12 cellular contexts compared by ENCODE assay signal in genomic region chr17:77366206-77366557, GRCh38.
DNase-seq lines count a peak whose midpoint lies in the region; ATAC-seq and TF ChIP-seq lines count a peak whose summit lies in the region.
"Had no signal": no experiment of that assay in that cellular context is flagged by ENCODE, and none has a peak within 500 bp of the region (broad histone marks: within the 10 kb centered on the region; RNA-seq: fewer than 3 reads in every experiment).

No MANE protein-coding gene starts in this region.

- H3K36me3 Mint-ChIP-seq in activated T-cell treated with anti-CD3 and anti-CD28 coated beads, Interleukin-2, amount 50 U/mL, for 72 hours (ENCODE audit: insufficient read depth in 2 of 2) = no peaks in the 10 kb centered on the region
- no peaks in the 10 kb centered on the region for H3K36me3 Mint-ChIP-seq in CD4-positive, alpha-beta T cell (ENCODE audit: low read depth)

- H3K9me3 ChIP-seq in PC-3 (ENCODE audit: low read length) (no peaks in the 10 kb centered on the region), fibroblast of lung (ENCODE audit: control insufficient read depth, insufficient read depth, low read depth, low read length) (no peaks in the 10 kb centered on the region), stomach (no peaks in the 10 kb centered on the region)
- no peaks in the 10 kb centered on the region for H3K9me3 ChIP-seq in CD4-positive, alpha-beta T cell (ENCODE audit: control insufficient read depth, low read length)

- H3K27me3 Mint-ChIP-seq in activated T-cell treated with anti-CD3 and anti-CD28 coated beads, Interleukin-2, amount 50 U/mL, for 72 hours (ENCODE audit: low read depth) = peaks cover 6% of the 10 kb centered on the region
- no peaks in the 10 kb centered on the region for H3K27me3 Mint-ChIP-seq in CD4-positive, alpha-beta T cell

- BruUV-seq in PC-3 (replicated peaks; lab: Mats Ljungman, UMichigan) = no TSS peak

- 29 to 40% (median 33%) methylated on average over 5 of the region's 5 CpGs for WGBS in stomach, 5 donors

- peaks cover 39% of the 10 kb centered on the region for H3K4me1 ChIP-seq in PC-3 (ENCODE audit: insufficient read depth, low read length)
- H3K4me1 ChIP-seq in fibroblast of lung (ENCODE audit: control insufficient read depth, extremely low read depth, insufficient read depth, low read length) = peaks cover 33% of the 10 kb centered on the region
- H3K4me1 ChIP-seq in stomach = peaks cover 54 to 74% (median 63%) of the 10 kb centered on the region in 4 donors

- H3K79me2 ChIP-seq in PC-3 (ENCODE audit: low read length) = peaks cover 93% of the 10 kb centered on the region
- peaks cover 73% of the 10 kb centered on the region for H3K79me2 ChIP-seq in fibroblast of lung (ENCODE audit: control insufficient read depth, insufficient read depth, low read length)

- no peak overlapping the region for H3K4me3 Mint-ChIP-seq in activated T-cell treated with anti-CD3 and anti-CD28 coated beads, Interleukin-2, amount 50 U/mL, for 72 hours
- no peak overlapping the region for H3K4me3 Mint-ChIP-seq in CD4-positive, alpha-beta T cell
- H3K4me3 Mint-ChIP-seq: neural crest cell; T-helper 1 cell treated with Interleukin-12 subunit alpha and Interleukin-12 subunit beta and Interleukin-4 antibody, amounts not matched to agents 30 μg/mL and 1 μg/mL, for 36 hours had no signal

- H3K27ac ChIP-seq in PC-3 (ENCODE audit: low read length) = peak overlapping the region; percentile 58
- H3K27ac ChIP-seq in fibroblast of lung (ENCODE audit: insufficient read depth, low read length) = peak overlapping the region; percentile 77
- H3K27ac ChIP-seq in stomach = peak overlapping the region; percentile 32 to 84 (median 81)
- no peak overlapping the region for H3K27ac ChIP-seq in CD4-positive, alpha-beta T cell (ENCODE audit: low read depth, low read length)

- H2AFZ ChIP-seq in PC-3 (ENCODE audit: low read length) = no peak overlapping the region
- no peak overlapping the region for H2AFZ ChIP-seq in fibroblast of lung (ENCODE audit: low read length)

- no peaks in the 10 kb centered on the region for H3K9me2 ChIP-seq in PC-3 (replicated peaks; ENCODE audit: low read length)

- peaks cover 29% of the 10 kb centered on the region for H4K20me1 ChIP-seq in PC-3 (ENCODE audit: low read length)
- no peaks in the 10 kb centered on the region for H4K20me1 ChIP-seq in fibroblast of lung (ENCODE audit: control insufficient read depth, extremely low read depth, insufficient read depth, low read length)

- H3K9me3 Mint-ChIP-seq in activated T-cell treated with anti-CD3 and anti-CD28 coated beads, Interleukin-2, amount 50 U/mL, for 72 hours = no peaks in the 10 kb centered on the region
- H3K9me3 Mint-ChIP-seq in CD4-positive, alpha-beta T cell = no peaks in the 10 kb centered on the region
- H3K9me3 Mint-ChIP-seq: activated T-helper 2 cell treated with anti-CD3 and anti-CD28 coated beads, Interferon-gamma antibody, Interleukin-2, Interleukin-4, amounts not matched to agents 10 μg/mL and 5 μg/mL and 100 μg/mL, durations not matched to agents 14 hours and 24 hours and 36 hours; IgD-negative memory B cell; neural crest cell; T-helper 1 cell treated with Interleukin-12 subunit alpha and Interleukin-12 subunit beta and Interleukin-4 antibody, amounts not matched to agents 30 μg/mL and 1 μg/mL, for 36 hours had no signal

- no peak for TF ChIP-seq CTCF in PC-3 (conservative IDR thresholded peaks at IDR 0.05; ENCODE audit: low read depth, low read length)
- no peak for TF ChIP-seq CTCF in fibroblast of lung (conservative IDR thresholded peaks at IDR 0.05 in 1 of 2, IDR thresholded peaks at IDR 0.05 in 1 of 2; ENCODE audit: low read depth in 1 of 2, low read length in 2 of 2)
- TF ChIP-seq CTCF in stomach (IDR thresholded peaks at IDR 0.05) = no peak
- TF ChIP-seq CTCF in CD4-positive, alpha-beta T cell (IDR thresholded peaks at IDR 0.05) = no peak

- no peak for TF ChIP-seq EP300 in stomach (IDR thresholded peaks at IDR 0.05)

- DNase-seq in H7 (peak; percentile 37), PC-3 (no peak), fibroblast of lung (ENCODE audit: low read depth in 2 of 2) (no peak), stomach (no peak)
- DNase-seq in activated T-cell treated with anti-CD3 and anti-CD28 coated beads, Interleukin-2, amount 50 U/mL, for 72 hours = no peak
- DNase-seq in CD4-positive, alpha-beta T cell = no peak
- no peak for DNase-seq in stimulated activated CD4-positive, alpha-beta T cell treated with anti-CD3 and anti-CD28 coated beads, Interleukin-4, amount 100 ng/mL, for 4 hours

- ATAC-seq in PC-3 = no peak
- no peak for ATAC-seq in activated T-cell treated with anti-CD3 and anti-CD28 coated beads, Interleukin-2, amount 50 U/mL, for 72 hours (replicated peaks in 1 of 2)
- no peak for ATAC-seq in HG02798 (IDR thresholded peaks at IDR 0.05; ENCODE audit: poor library complexity, unreplicated experiment)
- no peak for ATAC-seq in CD4-positive, alpha-beta T cell (ENCODE audit: poor library complexity)

- H3K36me3 ChIP-seq in H7 (replicated peaks; ENCODE audit: control insufficient read depth, insufficient read depth, low read length) (no peaks in the 10 kb centered on the region), PC-3 (ENCODE audit: low read depth, low read length) (peaks cover 6% of the 10 kb centered on the region; the same call in 1 of the 2 replicates), fibroblast of lung (ENCODE audit: control insufficient read depth, insufficient read depth, low read length) (no peaks in the 10 kb centered on the region), stomach (no peaks in the 10 kb centered on the region)

- no peak overlapping the region for H3K4me3 ChIP-seq in H7 (ENCODE audit: insufficient read depth, low read depth, low read length)
- H3K4me3 ChIP-seq in PC-3 (ENCODE audit: low read length) = no peak overlapping the region
- peak overlapping the region in 1 of 4 experiments; percentile 2 for H3K4me3 ChIP-seq in fibroblast of lung (replicated peaks in 1 of 4; ENCODE audit: control extremely low read depth in 1 of 4, insufficient read depth in 1 of 4, low read depth in 3 of 4, low read length in 4 of 4)
- H3K4me3 ChIP-seq in stomach = peak overlapping the region in 1 of 4 donors; percentile 0

- POLR2A ChIA-PET in PC-3 (lab: Charles Lee; ENCODE audit: unreplicated experiment) = interaction anchor here (0.6 kb wide), 1 partner anchor 43 kb away, joined by 3 read pairs; no protein-coding TSS in a partner anchor
- POLR2A ChIA-PET in CD4-positive, alpha-beta T cell (lab: Charles Lee) = interaction anchor here (1.1 kb wide), 1 partner anchor 24 kb away, joined by 3 read pairs; no protein-coding TSS in a partner anchor

- no peak overlapping the region for H3K27ac Mint-ChIP-seq in activated T-cell treated with anti-CD3 and anti-CD28 coated beads, Interleukin-2, amount 50 U/mL, for 72 hours
- no peak overlapping the region for H3K27ac Mint-ChIP-seq in CD4-positive, alpha-beta T cell
- H3K27ac Mint-ChIP-seq: activated T-helper 2 cell treated with anti-CD3 and anti-CD28 coated beads, Interferon-gamma antibody, Interleukin-2, Interleukin-4, amounts not matched to agents 10 μg/mL and 5 μg/mL and 100 μg/mL, durations not matched to agents 14 hours and 24 hours and 36 hours; T-helper 1 cell treated with Interleukin-12 subunit alpha and Interleukin-12 subunit beta and Interleukin-4 antibody, amounts not matched to agents 30 μg/mL and 1 μg/mL, for 36 hours had no signal

- H3F3A ChIP-seq in PC-3 (ENCODE audit: low read length, unreplicated experiment) = no peaks in the 10 kb centered on the region

- H3K27me3 ChIP-seq in H7 (ENCODE audit: control insufficient read depth, insufficient read depth, low read length) = no peaks in the 10 kb centered on the region
- H3K27me3 ChIP-seq in PC-3 (ENCODE audit: low read length) = no peaks in the 10 kb centered on the region
- H3K27me3 ChIP-seq in fibroblast of lung (ENCODE audit: control insufficient read depth, insufficient read depth, low read length) = no peaks in the 10 kb centered on the region
- H3K27me3 ChIP-seq in stomach = no peaks in the 10 kb centered on the region
- no peaks in the 10 kb centered on the region for H3K27me3 ChIP-seq in CD4-positive, alpha-beta T cell (ENCODE audit: control insufficient read depth, insufficient read depth, low read length)

- intact Hi-C loops in PC-3 (cut with micrococcal nuclease) (no loop called here), stomach (cut with DNase I; ENCODE audit: low total_unique reads) (no loop called here)
- intact Hi-C loops in CD4-positive, alpha-beta T cell (cut with DNase I, micrococcal nuclease) = no loop called here

- H3K9ac ChIP-seq in PC-3 (ENCODE audit: low read length) (peak overlapping the region; percentile 14; the same call in 1 of the 2 replicates), fibroblast of lung (ENCODE audit: insufficient read depth, low read length) (no peak overlapping the region)

- peaks cover 74% of the 10 kb centered on the region for H3K4me1 Mint-ChIP-seq in activated T-cell treated with anti-CD3 and anti-CD28 coated beads, Interleukin-2, amount 50 U/mL, for 72 hours (ENCODE audit: low read depth)
- H3K4me1 Mint-ChIP-seq in CD4-positive, alpha-beta T cell (ENCODE audit: low read depth) = peaks cover 73% of the 10 kb centered on the region

- TF ChIP-seq POLR2A in stomach (IDR thresholded peaks at IDR 0.05) = no peak

- H3K4me2 ChIP-seq in PC-3 (ENCODE audit: low read length) (peak overlapping the region; percentile 48; the same call in 1 of the 2 replicates), fibroblast of lung (ENCODE audit: extremely low read depth, insufficient read depth, low read length) (peak overlapping the region; percentile 64)

- CTCF ChIA-PET in PC-3 (lab: Charles Lee) = no interaction called here
- CTCF ChIA-PET in CD4-positive, alpha-beta T cell (lab: Charles Lee) = no interaction called here
